In the genomic region with DNA sequence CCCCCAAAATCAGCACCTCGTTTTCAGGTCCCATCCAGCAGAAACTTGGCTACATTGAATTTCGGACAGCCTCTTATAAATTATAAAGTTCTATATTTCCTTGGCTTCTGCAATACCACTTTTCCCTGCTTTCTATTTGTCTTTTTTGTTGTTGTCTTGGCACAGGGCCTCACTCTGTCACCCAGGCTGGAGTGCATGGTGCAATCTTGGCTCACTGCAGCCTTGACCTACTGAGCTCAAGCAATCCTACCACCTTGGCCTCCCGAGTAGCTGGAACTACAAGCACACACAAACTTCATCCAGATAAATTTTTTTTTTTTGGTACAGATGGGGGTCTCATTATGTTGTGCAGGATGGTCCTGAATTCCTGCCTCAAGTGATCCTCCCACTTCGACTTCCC, we compare ENCODE assay signal across 28 cellular contexts.
"Had no signal": no experiment of that assay in that cellular context is flagged by ENCODE, and none has a peak within 500 bp of the region (broad histone marks: within the 10 kb centered on the region; RNA-seq: fewer than 3 reads in every experiment).

No MANE protein-coding gene starts in this region.

- H3K9me3 ChIP-seq: stomach, suprapubic skin, testis, thoracic aorta, thyroid gland, tibial artery, tibial nerve, transverse colon, upper lobe of left lung, upper lobe of right lung, uterus, vagina had no signal

- DNase-seq: stimulated activated CD4-positive, alpha-beta T cell treated with anti-CD3 and anti-CD28 coated beads, Interleukin-2, amount 100 ng/mL, for 48 hours; stimulated activated CD4-positive, alpha-beta T cell treated with anti-CD3 and anti-CD28 coated beads, Interleukin-4, amount 100 ng/mL, for 1 hour; stimulated activated CD4-positive, alpha-beta T cell treated with anti-CD3 and anti-CD28 coated beads, Interleukin-4, amount 100 ng/mL, for 24 hours; stimulated activated CD4-positive, alpha-beta T cell treated with anti-CD3 and anti-CD28 coated beads, Interleukin-4, amount 100 ng/mL, for 4 hours; stimulated activated CD8-positive, alpha-beta memory T cell treated with anti-CD3 and anti-CD28 coated beads, Interleukin-4, amount 100 ng/mL, for 48 hours; stimulated activated naive B cell treated with anti-CD40 and anti-IgM and Interleukin-4, amounts not matched to agents 10 μg/mL and 1 μg/mL and 100 μg/mL, for 72 hours; stimulated activated naive CD4-positive, alpha-beta T cell; stimulated activated naive CD4-positive, alpha-beta T cell treated with Interleukin-2 at 50 U/mL for 16 hours; stimulated activated naive CD8-positive, alpha-beta T cell treated with anti-CD3 and anti-CD28 coated beads, Interleukin-15, amount 100 ng/mL, for 72 hours; stimulated activated naive CD8-positive, alpha-beta T cell treated with anti-CD3 and anti-CD28 coated beads, Interleukin-15, Interleukin-2, amounts not matched to agents 100 U/mL and 50 U/mL, for 24 hours; stomach; substantia nigra; testis; thyroid gland; tibial artery; transverse colon; trophoblast cell; upper lobe of left lung; upper lobe of right lung; uterus had no signal

- H3K4me3 Mint-ChIP-seq: stimulated activated effector memory CD8-positive, alpha-beta T cell treated with anti-CD3 and anti-CD28 coated beads, Interleukin-12 subunit alpha, Interleukin-12 subunit beta, amount 100 ng/mL, for 72 hours; stimulated activated memory B cell treated with anti-CD40 and anti-IgM and Interleukin-4, amounts not matched to agents 10 μg/mL and 1 μg/mL and 100 μg/mL, for 72 hours; stimulated activated naive B cell treated with anti-CD40 and anti-IgM and Interleukin-4, amounts not matched to agents 10 μg/mL and 1 μg/mL and 100 μg/mL, for 72 hours; stimulated activated naive CD8-positive, alpha-beta T cell treated with anti-CD3 and anti-CD28 coated beads, Interleukin-15, amount 100 ng/mL, for 72 hours; stimulated activated naive CD8-positive, alpha-beta T cell treated with anti-CD3 and anti-CD28 coated beads, Interleukin-15, Interleukin-2, amounts not matched to agents 100 ng/mL and 50 ng/mL, for 24 hours; type B pancreatic cell had no signal

- H3K9me3 Mint-ChIP-seq: stimulated activated effector memory CD8-positive, alpha-beta T cell treated with anti-CD3 and anti-CD28 coated beads, Interleukin-12 subunit alpha, Interleukin-12 subunit beta, amount 100 ng/mL, for 72 hours; stimulated activated memory B cell treated with anti-CD40 and anti-IgM and Interleukin-4, amounts not matched to agents 10 μg/mL and 1 μg/mL and 100 μg/mL, for 72 hours; stimulated activated naive B cell treated with anti-CD40 and anti-IgM and Interleukin-4, amounts not matched to agents 10 μg/mL and 1 μg/mL and 100 μg/mL, for 72 hours; stimulated activated naive CD8-positive, alpha-beta T cell treated with anti-CD3 and anti-CD28 coated beads, Interleukin-15, amount 100 ng/mL, for 72 hours; stimulated activated naive CD8-positive, alpha-beta T cell treated with anti-CD3 and anti-CD28 coated beads, Interleukin-15, Interleukin-2, amounts not matched to agents 100 ng/mL and 50 ng/mL, for 24 hours; type B pancreatic cell had no signal

- H3K27ac Mint-ChIP-seq: stimulated activated effector memory CD8-positive, alpha-beta T cell treated with anti-CD3 and anti-CD28 coated beads, Interleukin-12 subunit alpha, Interleukin-12 subunit beta, amount 100 ng/mL, for 72 hours; stimulated activated memory B cell treated with anti-CD40 and anti-IgM and Interleukin-4, amounts not matched to agents 10 μg/mL and 1 μg/mL and 100 μg/mL, for 72 hours; stimulated activated naive B cell treated with anti-CD40 and anti-IgM and Interleukin-4, amounts not matched to agents 10 μg/mL and 1 μg/mL and 100 μg/mL, for 72 hours; stimulated activated naive CD8-positive, alpha-beta T cell treated with anti-CD3 and anti-CD28 coated beads, Interleukin-15, amount 100 ng/mL, for 72 hours; stimulated activated naive CD8-positive, alpha-beta T cell treated with anti-CD3 and anti-CD28 coated beads, Interleukin-15, Interleukin-2, amounts not matched to agents 100 ng/mL and 50 ng/mL, for 24 hours; type B pancreatic cell had no signal

- H3K4me1 Mint-ChIP-seq: stimulated activated effector memory CD8-positive, alpha-beta T cell treated with anti-CD3 and anti-CD28 coated beads, Interleukin-12 subunit alpha, Interleukin-12 subunit beta, amount 100 ng/mL, for 72 hours; stimulated activated naive CD8-positive, alpha-beta T cell treated with anti-CD3 and anti-CD28 coated beads, Interleukin-15, amount 100 ng/mL, for 72 hours had no signal

- H3K27me3 ChIP-seq: stomach, suprapubic skin, testis, thyroid gland, tibial artery, tibial nerve, transverse colon, upper lobe of left lung, upper lobe of right lung, uterus, vagina had no signal

- H3K4me1 ChIP-seq: stomach, suprapubic skin, testis, thyroid gland, tibial artery, tibial nerve, transverse colon, upper lobe of left lung, upper lobe of right lung, uterus, vagina had no signal

- ATAC-seq: stimulated activated effector memory CD8-positive, alpha-beta T cell treated with anti-CD3 and anti-CD28 coated beads, Interleukin-12 subunit alpha, Interleukin-12 subunit beta, amount 100 ng/mL, for 72 hours; stimulated activated memory B cell treated with anti-CD40 and anti-IgM and Interleukin-4, amounts not matched to agents 10 μg/mL and 1 μg/mL and 100 μg/mL, for 72 hours; stimulated activated naive B cell treated with anti-CD40 and anti-IgM and Interleukin-4, amounts not matched to agents 10 μg/mL and 1 μg/mL and 100 μg/mL, for 72 hours; stimulated activated naive CD8-positive, alpha-beta T cell treated with anti-CD3 and anti-CD28 coated beads, Interleukin-15, amount 100 ng/mL, for 72 hours; stimulated activated naive CD8-positive, alpha-beta T cell treated with anti-CD3 and anti-CD28 coated beads, Interleukin-15, Interleukin-2, amounts not matched to agents 100 U/mL and 50 U/mL, for 24 hours; upper lobe of right lung had no signal

- H3K27ac ChIP-seq: stomach, suprapubic skin, testis, thoracic aorta, thyroid gland, tibial artery, tibial nerve, transverse colon, upper lobe of left lung, upper lobe of right lung, uterus, vagina had no signal

- H3K36me3 Mint-ChIP-seq: stimulated activated effector memory CD8-positive, alpha-beta T cell treated with anti-CD3 and anti-CD28 coated beads, Interleukin-12 subunit alpha, Interleukin-12 subunit beta, amount 100 ng/mL, for 72 hours; stimulated activated memory B cell treated with anti-CD40 and anti-IgM and Interleukin-4, amounts not matched to agents 10 μg/mL and 1 μg/mL and 100 μg/mL, for 72 hours; stimulated activated naive B cell treated with anti-CD40 and anti-IgM and Interleukin-4, amounts not matched to agents 10 μg/mL and 1 μg/mL and 100 μg/mL, for 72 hours; type B pancreatic cell had no signal

- H3K36me3 ChIP-seq: stomach, suprapubic skin, thoracic aorta, thyroid gland, tibial artery, tibial nerve, transverse colon, upper lobe of left lung, upper lobe of right lung, uterus, vagina had no signal

- H3K4me3 ChIP-seq: stomach, suprapubic skin, testis, thoracic aorta, thyroid gland, tibial artery, tibial nerve, transverse colon, upper lobe of left lung, upper lobe of right lung, uterus, vagina had no signal

- H3K27me3 Mint-ChIP-seq: stimulated activated memory B cell treated with anti-CD40 and anti-IgM and Interleukin-4, amounts not matched to agents 10 μg/mL and 1 μg/mL and 100 μg/mL, for 72 hours; stimulated activated naive B cell treated with anti-CD40 and anti-IgM and Interleukin-4, amounts not matched to agents 10 μg/mL and 1 μg/mL and 100 μg/mL, for 72 hours; type B pancreatic cell had no signal
